9 cellular contexts compared by ENCODE assay signal in genomic region chr5:151671979-151672378, GRCh38. TPM values are rescaled to one million over a fixed set of nuclear protein-coding genes. Genes with fewer than 3 reads are reported as not detected.
A peak's percentile ranks its signal among the peaks of the same experiment; 100 is the strongest.
DNase-seq lines count a peak whose midpoint lies in the region; ATAC-seq and TF ChIP-seq lines count a peak whose summit lies in the region.
"Had no signal": no experiment of that assay in that cellular context is flagged by ENCODE, and none has a peak within 500 bp of the region (broad histone marks: within the 10 kb centered on the region; RNA-seq: fewer than 3 reads in every experiment).

No MANE protein-coding gene starts in this region.

- peaks cover 2% of the 10 kb centered on the region for H3K9me3 Mint-ChIP-seq in glutamatergic neuron (ENCODE audit: unreplicated experiment)
- H3K9me3 Mint-ChIP-seq: activated naive CD4-positive, alpha-beta T cell treated with anti-CD3 and anti-CD28 coated beads, Interleukin-2, amount 50 U/mL, for 24 hours had no signal

- no peaks in the 10 kb centered on the region for H3K36me3 Mint-ChIP-seq in glutamatergic neuron (ENCODE audit: unreplicated experiment)
- H3K36me3 Mint-ChIP-seq: activated naive CD4-positive, alpha-beta T cell treated with anti-CD3 and anti-CD28 coated beads, Interleukin-2, amount 50 U/mL, for 24 hours had no signal

- no peak overlapping the region for H3K4me3 Mint-ChIP-seq in glutamatergic neuron (ENCODE audit: unreplicated experiment)
- H3K4me3 Mint-ChIP-seq: activated naive CD4-positive, alpha-beta T cell treated with anti-CD3 and anti-CD28 coated beads, Interleukin-2, amount 50 U/mL, for 24 hours had no signal

- TF ChIP-seq CTCF in WERI-Rb-1 (IDR thresholded peaks at IDR 0.05; ENCODE audit: low read depth, low read length) = no peak
- TF ChIP-seq CTCF in fibroblast of pulmonary artery (IDR thresholded peaks at IDR 0.05; ENCODE audit: low read length, missing control alignments) = no peak
- TF ChIP-seq CTCF in glutamatergic neuron (IDR thresholded peaks at IDR 0.05; ENCODE audit: partially characterized antibody, unreplicated experiment) = no peak

- H3K27me3 ChIP-seq in WERI-Rb-1 (ENCODE audit: insufficient read depth, low read depth, severe bottlenecking) (no peaks in the 10 kb centered on the region), aorta (ENCODE audit: control insufficient read depth in 1 of 2, insufficient read depth in 2 of 2, low read length in 1 of 2) (no peaks in the 10 kb centered on the region)

- peaks cover 5 to 18% of the 10 kb centered on the region in 2 donors for H3K4me1 ChIP-seq in aorta (ENCODE audit: control insufficient read depth in 1 of 2, insufficient read depth in 2 of 2, low read length in 2 of 2)

- H3K27me3 Mint-ChIP-seq in glutamatergic neuron (ENCODE audit: unreplicated experiment) = no peaks in the 10 kb centered on the region
- H3K27me3 Mint-ChIP-seq: activated naive CD4-positive, alpha-beta T cell treated with anti-CD3 and anti-CD28 coated beads, Interleukin-2, amount 50 U/mL, for 24 hours had no signal

- ATAC-seq in aorta (ENCODE audit: low FRiP score) = peak; percentile 53

- in situ Hi-C loops in ACHN (cut with HindIII; ENCODE audit: low pct_ligation_motif_present, low pct_unique_long_range_greater_than_20kb, low sequenced_read_pairs) = no loop called here

- no peak overlapping the region for H3K27ac Mint-ChIP-seq in glutamatergic neuron (ENCODE audit: unreplicated experiment)
- H3K27ac Mint-ChIP-seq: activated naive CD4-positive, alpha-beta T cell treated with anti-CD3 and anti-CD28 coated beads, Interleukin-2, amount 50 U/mL, for 24 hours had no signal

- no peak for DNase-seq in WERI-Rb-1
- peak; percentile 92 for DNase-seq in fibroblast of pulmonary artery (ENCODE audit: low read depth)
- DNase-seq in myocyte (ENCODE audit: low read depth) = peak; percentile 71
- peak; percentile 77 to 84 for DNase-seq in aorta
- DNase-seq in ACHN = no peak
- DNase-seq in stimulated activated CD4-positive, alpha-beta T cell treated with anti-CD3 and anti-CD28 coated beads, Interleukin-15, amount 100 ng/mL, for 24 hours = no peak
- no peak for DNase-seq in glutamatergic neuron
- DNase-seq: stimulated activated naive CD4-positive, alpha-beta T cell treated with Interleukin-2 at 50 U/mL for 16 hours had no signal

- intact Hi-C loops in aorta (cut with DNase I) = no loop called here

- H3K36me3 ChIP-seq in WERI-Rb-1 = peaks cover 23% of the 10 kb centered on the region
- H3K36me3 ChIP-seq in aorta (ENCODE audit: control insufficient read depth in 1 of 2, insufficient read depth in 2 of 2, low read length in 1 of 2) = peaks cover 8 to 33% of the 10 kb centered on the region in 2 donors

- no peaks in the 10 kb centered on the region for H3K9me3 ChIP-seq in WERI-Rb-1 (ENCODE audit: severe bottlenecking)
- H3K9me3 ChIP-seq in aorta (ENCODE audit: control insufficient read depth, low read length) = no peaks in the 10 kb centered on the region

- H3K4me1 Mint-ChIP-seq in glutamatergic neuron (ENCODE audit: low read depth, unreplicated experiment) = no peaks in the 10 kb centered on the region
- H3K4me1 Mint-ChIP-seq: activated naive CD4-positive, alpha-beta T cell treated with anti-CD3 and anti-CD28 coated beads, Interleukin-2, amount 50 U/mL, for 24 hours had no signal

- WGBS in aorta, 2 donors = 8 to 14% methylated on average over 5 of the region's 5 CpGs

- H3K27ac ChIP-seq in WERI-Rb-1 (peak overlapping the region; percentile 66), aorta (ENCODE audit: low read depth in 1 of 2, low read length in 2 of 2) (peak overlapping the region; percentile 58 to 89)

- H3K4me3 ChIP-seq in WERI-Rb-1 (ENCODE audit: low read depth, low read length) = no peak overlapping the region
- no peak overlapping the region for H3K4me3 ChIP-seq in fibroblast of pulmonary artery (replicated peaks; ENCODE audit: low read depth, low read length)
- H3K4me3 ChIP-seq in aorta (ENCODE audit: low read length in 2 of 2) = no peak overlapping the region

RNA-seq across cellular contexts. Expression of gene SPARC, which starts 14.7 kb away (rescaled TPM):
- total RNA-seq in myocyte = 4,412 and 4,598 TPM in 2 replicates
- polyA plus RNA-seq in myocyte (2012) = 20,698 TPM
- 1,000 to 10,000 TPM; 2,087 to 2,608 TPM for total RNA-seq in aorta
- polyA plus RNA-seq in aorta = 1,000 to 10,000 TPM; 1,151 to 1,861 TPM
- total RNA-seq in glutamatergic neuron (ENCODE audit: unreplicated experiment) = 946 TPM

Comparison
In these comparisons a context has a peak if more than half of its experiments do, and no peak if none do; other contexts are left out.
1. DNase-seq: peak in fibroblast of pulmonary artery (single experiment), myocyte (single experiment) and aorta (2 of 2); none in WERI-Rb-1 (single experiment), ACHN (single experiment), stimulated activated CD4-positive, alpha-beta T cell treated with anti-CD3 and anti-CD28 coated beads, Interleukin-15, amount 100 ng/mL, for 24 hours (single experiment) and glutamatergic neuron (single experiment).